8 cellular contexts compared by ENCODE assay signal in genomic region chr22:29314537-29315285, GRCh38. TPM values are rescaled to one million over a fixed set of nuclear protein-coding genes. Genes with fewer than 3 reads are reported as not detected.
DNase-seq lines count a peak whose midpoint lies in the region; ATAC-seq and TF ChIP-seq lines count a peak whose summit lies in the region.

No MANE protein-coding gene starts in this region.

- peak overlapping the region; percentile 0 for H3K4me3 Mint-ChIP-seq in activated T-cell treated with anti-CD3 and anti-CD28 coated beads, Interleukin-2, amount 50 U/mL, for 4 hours
- peak overlapping the region; percentile 59 for H3K4me3 Mint-ChIP-seq in activated CD8-positive, alpha-beta T cell treated with anti-CD3 and anti-CD28 coated beads, Interleukin-2, amount 10 ng/mL, durations not matched to agents 7 days and 5 days

- H3K9me3 ChIP-seq in left lung = no peaks in the 10 kb centered on the region
- no peaks in the 10 kb centered on the region for H3K9me3 ChIP-seq in testis

- peak overlapping the region; percentile 43 for H3K27ac Mint-ChIP-seq in activated CD8-positive, alpha-beta T cell treated with anti-CD3 and anti-CD28 coated beads, Interleukin-2, amount 10 ng/mL, durations not matched to agents 7 days and 5 days

- H3K27me3 ChIP-seq in left lung (peaks cover 35 to 53% of the 10 kb centered on the region in 2 donors), testis (no peaks in the 10 kb centered on the region)

- no peaks in the 10 kb centered on the region for H3K36me3 Mint-ChIP-seq in activated T-cell treated with anti-CD3 and anti-CD28 coated beads, Interleukin-2, amount 50 U/mL, for 4 hours (ENCODE audit: insufficient read depth)
- H3K36me3 Mint-ChIP-seq in activated CD8-positive, alpha-beta T cell treated with anti-CD3 and anti-CD28 coated beads, Interleukin-2, amount 10 ng/mL, durations not matched to agents 7 days and 5 days (ENCODE audit: low read depth) = peaks cover 6% of the 10 kb centered on the region

- no peak for TF ChIP-seq POLR2A in testis (IDR thresholded peaks at IDR 0.05)

- CTCF ChIA-PET in activated CD8-positive, alpha-beta T cell treated with anti-CD3 and anti-CD28 coated beads, Interleukin-2, amount 10 ng/mL, durations not matched to agents 7 days and 5 days (lab: Charles Lee) = no interaction called here

- H3K4me1 Mint-ChIP-seq in activated T-cell treated with anti-CD3 and anti-CD28 coated beads, Interleukin-2, amount 50 U/mL, for 4 hours (ENCODE audit: low read depth) = peaks cover 19% of the 10 kb centered on the region
- H3K4me1 Mint-ChIP-seq in activated CD8-positive, alpha-beta T cell treated with anti-CD3 and anti-CD28 coated beads, Interleukin-2, amount 10 ng/mL, durations not matched to agents 7 days and 5 days (ENCODE audit: low read depth) = peaks cover 34% of the 10 kb centered on the region

- H3K4me1 ChIP-seq in left lung (peaks cover 35 to 59% of the 10 kb centered on the region in 2 donors), testis (peaks cover 35% of the 10 kb centered on the region)

- no peak for DNase-seq in activated T-cell treated with anti-CD3 and anti-CD28 coated beads, Interleukin-2, amount 50 U/mL, for 4 hours
- DNase-seq in activated T-cell treated with anti-CD3 and anti-CD28 coated beads for 4 hours = no peak
- no peak for DNase-seq in activated CD8-positive, alpha-beta T cell treated with anti-CD3 and anti-CD28 coated beads, Interleukin-2, amount 10 ng/mL, durations not matched to agents 7 days and 5 days
- peak in 1 of 2 donors; percentile 74 for DNase-seq in left lung
- DNase-seq in testis = no peak
- DNase-seq in GOT3 (lab: John Stamatoyannopoulos, UW) = no peak

- no peak for ATAC-seq in activated T-cell treated with anti-CD3 and anti-CD28 coated beads, Interleukin-2, amount 50 U/mL, for 4 hours
- no peak for ATAC-seq in activated CD8-positive, alpha-beta T cell treated with anti-CD3 and anti-CD28 coated beads, Interleukin-2, amount 10 ng/mL, durations not matched to agents 7 days and 5 days
- ATAC-seq in left lung = no peak
- ATAC-seq in GM19467 (IDR thresholded peaks at IDR 0.05; ENCODE audit: unreplicated experiment) = no peak
- ATAC-seq in GM21381 (IDR thresholded peaks at IDR 0.05; ENCODE audit: unreplicated experiment) = no peak

- POLR2A ChIA-PET in activated CD8-positive, alpha-beta T cell treated with anti-CD3 and anti-CD28 coated beads, Interleukin-2, amount 10 ng/mL, durations not matched to agents 7 days and 5 days (lab: Charles Lee) = interaction anchor here (2.2 kb wide), 1 partner anchor 46 kb away, joined by 6 read pairs; no protein-coding TSS in a partner anchor

- peak overlapping the region; percentile 11 to 26 for H3K4me3 ChIP-seq in left lung
- peak overlapping the region; percentile 15 to 24 for H3K4me3 ChIP-seq in testis

- TF ChIP-seq CTCF in left lung (IDR thresholded peaks at IDR 0.05) (no peak), testis (IDR thresholded peaks at IDR 0.05) (no peak)

- H3K9me3 Mint-ChIP-seq in activated T-cell treated with anti-CD3 and anti-CD28 coated beads, Interleukin-2, amount 50 U/mL, for 4 hours = no peaks in the 10 kb centered on the region
- no peaks in the 10 kb centered on the region for H3K9me3 Mint-ChIP-seq in activated CD8-positive, alpha-beta T cell treated with anti-CD3 and anti-CD28 coated beads, Interleukin-2, amount 10 ng/mL, durations not matched to agents 7 days and 5 days (ENCODE audit: insufficient read depth)

- 4 to 29% methylated on average over 4 to 66 of the region's 69 CpGs for WGBS in testis, 2 donors

- intact Hi-C loops in left lung (cut with DNase I) (no loop called here), testis (cut with DNase I; ENCODE audit: low total_unique reads) (no loop called here)

- H3K36me3 ChIP-seq in left lung (peaks cover 0 to 11% of the 10 kb centered on the region in 2 donors), testis (ENCODE audit: low read depth, missing control alignments) (no peaks in the 10 kb centered on the region)

- peaks cover 44% of the 10 kb centered on the region for H3K27me3 Mint-ChIP-seq in activated T-cell treated with anti-CD3 and anti-CD28 coated beads, Interleukin-2, amount 50 U/mL, for 4 hours (ENCODE audit: low read depth)
- H3K27me3 Mint-ChIP-seq in activated CD8-positive, alpha-beta T cell treated with anti-CD3 and anti-CD28 coated beads, Interleukin-2, amount 10 ng/mL, durations not matched to agents 7 days and 5 days (ENCODE audit: low read depth) = peaks cover 38% of the 10 kb centered on the region

- no peak overlapping the region for H3K27ac ChIP-seq in left lung
- no peak overlapping the region for H3K27ac ChIP-seq in testis

RNA-seq across cellular contexts. Expression of gene RASL10A, which starts 0.8 kb away (rescaled TPM):
- total RNA-seq in activated T-cell treated with anti-CD3 and anti-CD28 coated beads, Interleukin-2, amount 50 U/mL, for 4 hours = under 1 TPM; 0.56 to 0.87 (median 0.79) TPM
- 1 to 10 TPM; 1.4 to 1.6 TPM for total RNA-seq in activated CD8-positive, alpha-beta T cell treated with anti-CD3 and anti-CD28 coated beads, Interleukin-2, amount 10 ng/mL, durations not matched to agents 7 days and 5 days
- 1 to 10 TPM in 1 of 2 donors, under 1 TPM in 1; 0.96 to 1.8 TPM for total RNA-seq in left lung
- 10 to 100 TPM in 1 of 2 donors, 1 to 10 TPM in 1; 7.1 to 10.4 TPM for total RNA-seq in testis
- polyA plus RNA-seq in testis (ENCODE audit: insufficient read depth, low read depth, low replicate concordance) = 2.2 TPM

RNA-seq across cellular contexts. Expression of gene GAS2L1, which starts 8.3 kb away (rescaled TPM):
- under 1 TPM; 0.37 to 0.90 (median 0.56) TPM for total RNA-seq in activated T-cell treated with anti-CD3 and anti-CD28 coated beads, Interleukin-2, amount 50 U/mL, for 4 hours
- 10 to 100 TPM; 10.9 to 11.4 TPM for total RNA-seq in activated CD8-positive, alpha-beta T cell treated with anti-CD3 and anti-CD28 coated beads, Interleukin-2, amount 10 ng/mL, durations not matched to agents 7 days and 5 days
- total RNA-seq in left lung (10 to 100 TPM; 30.6 to 32.6 TPM), testis (100 to 1,000 TPM; 191 to 197 TPM)
- polyA plus RNA-seq in testis (ENCODE audit: insufficient read depth, low read depth, low replicate concordance) = 84.9 TPM

RNA-seq across cellular contexts. Expression of gene EWSR1, which starts 46.6 kb away (rescaled TPM):
- total RNA-seq in activated T-cell treated with anti-CD3 and anti-CD28 coated beads, Interleukin-2, amount 50 U/mL, for 4 hours = 100 to 1,000 TPM; 458 to 522 (median 474) TPM
- total RNA-seq in activated CD8-positive, alpha-beta T cell treated with anti-CD3 and anti-CD28 coated beads, Interleukin-2, amount 10 ng/mL, durations not matched to agents 7 days and 5 days = 100 to 1,000 TPM; 323 to 326 TPM
- total RNA-seq in left lung (100 to 1,000 TPM; 125 to 189 TPM), testis (100 to 1,000 TPM; 286 to 336 TPM)
- 451 TPM for polyA plus RNA-seq in testis (ENCODE audit: insufficient read depth, low read depth, low replicate concordance)

RNA-seq across cellular contexts. Expression of gene RHBDD3, which starts 46.9 kb away (rescaled TPM):
- 10 to 100 TPM; 52.0 to 61.0 (median 56.8) TPM for total RNA-seq in activated T-cell treated with anti-CD3 and anti-CD28 coated beads, Interleukin-2, amount 50 U/mL, for 4 hours
- 10 to 100 TPM; 30.0 to 34.7 TPM for total RNA-seq in activated CD8-positive, alpha-beta T cell treated with anti-CD3 and anti-CD28 coated beads, Interleukin-2, amount 10 ng/mL, durations not matched to agents 7 days and 5 days
- total RNA-seq in left lung (10 to 100 TPM; 24.1 to 34.7 TPM), testis (10 to 100 TPM; 66.8 to 99.2 TPM)
- polyA plus RNA-seq in testis (ENCODE audit: insufficient read depth, low read depth, low replicate concordance) = 55.1 TPM

Comparison
In these comparisons a context has a peak if more than half of its experiments do, and no peak if none do; other contexts are left out.
1. RNA of gene GAS2L1, which starts 8.3 kb away (total RNA-seq): 191 to 197 TPM in testis, 30.6 to 32.6 TPM in left lung and 10.9 to 11.4 TPM in activated CD8-positive, alpha-beta T cell treated with anti-CD3 and anti-CD28 coated beads, Interleukin-2, amount 10 ng/mL, durations not matched to agents 7 days and 5 days; 0.37 to 0.90 TPM in activated T-cell treated with anti-CD3 and anti-CD28 coated beads, Interleukin-2, amount 50 U/mL, for 4 hours; every median in the first group is over 4 times any median in the second.